8 cellular contexts compared by ENCODE assay signal in the genomic region with DNA sequence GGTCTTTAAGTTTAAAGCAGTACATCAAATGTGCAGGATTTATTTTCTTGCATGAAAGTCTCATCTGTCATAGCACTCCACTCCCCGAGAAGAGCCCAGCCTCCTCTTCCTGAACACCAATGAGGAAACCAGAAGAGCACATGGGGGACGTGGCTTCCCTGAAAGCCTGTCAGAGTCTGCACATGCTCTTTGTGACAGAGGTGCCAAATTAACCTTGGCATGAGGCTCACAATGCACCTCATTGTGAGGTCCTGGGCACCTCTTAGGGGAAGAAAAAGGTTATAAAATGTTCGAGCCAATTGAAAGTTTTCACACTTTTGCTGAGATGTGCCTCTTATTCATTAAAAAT.
DNase-seq lines count a peak whose midpoint lies in the region; ATAC-seq and TF ChIP-seq lines count a peak whose summit lies in the region.

No MANE protein-coding gene starts in this region.

- intact Hi-C loops in A673 (cut with micrococcal nuclease; ENCODE audit: unreplicated experiment): no loop called here

- TF ChIP-seq CTCF in A673 (conservative IDR thresholded peaks at IDR 0.05; ENCODE audit: low read depth, low read length): no peak

- no peaks in the 10 kb centered on the region for H3K36me3 ChIP-seq in A673 (ENCODE audit: insufficient read depth, low read length, poor library complexity, severe bottlenecking)
- no peaks in the 10 kb centered on the region for H3K36me3 ChIP-seq in adipocyte (ENCODE audit: control insufficient read depth, insufficient read depth, low read length, severe bottlenecking)

- peak; percentile 34 for ATAC-seq in GM18498 (IDR thresholded peaks at IDR 0.05; ENCODE audit: unreplicated experiment)
- no peak for ATAC-seq in HG03439 (IDR thresholded peaks at IDR 0.05; ENCODE audit: unreplicated experiment)
- no peak for ATAC-seq in HG03342 (IDR thresholded peaks at IDR 0.05; ENCODE audit: unreplicated experiment)

- H3K4me1 ChIP-seq in A673 (ENCODE audit: insufficient read depth, low read length, poor library complexity, severe bottlenecking) (no peaks in the 10 kb centered on the region), adipocyte (ENCODE audit: control insufficient read depth, insufficient read depth, low read length) (peaks cover 17% of the 10 kb centered on the region)

- H3K9ac ChIP-seq in adipocyte (ENCODE audit: low read length): peak overlapping the region; percentile 73

- POLR2A ChIA-PET in A673 (lab: Charles Lee; ENCODE audit: low non-redundant PET): no interaction called here

- BruUV-seq in A673 (replicated peaks; lab: Mats Ljungman, UMichigan): no TSS peak

- CTCF ChIA-PET in A673 (lab: Charles Lee): no interaction called here

- peak overlapping the region; percentile 11 for H3K4me3 ChIP-seq in A673 (ENCODE audit: low read depth, low read length, poor library complexity, severe bottlenecking)
- H3K4me3 ChIP-seq in adipocyte (ENCODE audit: low read length): peak overlapping the region; percentile 80
- peak overlapping the region; percentile 9 to 47 (median 27) for H3K4me3 ChIP-seq in skin epidermis

- H3K9me3 ChIP-seq in A673 (ENCODE audit: low read depth, low read length, poor library complexity, severe bottlenecking) (no peaks in the 10 kb centered on the region), adipocyte (ENCODE audit: control insufficient read depth, low read length) (no peaks in the 10 kb centered on the region)

- H3K27ac ChIP-seq in A673 (ENCODE audit: low read depth, low read length, poor library complexity, severe bottlenecking): no peak overlapping the region
- H3K27ac ChIP-seq in skin epidermis: peak overlapping the region in 7 of 21 experiments; percentile 4 to 49 (median 27)

- peak; percentile 52 for DNase-seq in A673 (ENCODE audit: low spot score)
- DNase-seq in NCI-H2196 treated with DMSO at 0.1 percent for 48 hours (lab: John Stamatoyannopoulos, UW; ENCODE audit: unreplicated experiment): peak; percentile 8
- DNase-seq in adipocyte (ENCODE audit: low read depth): peak; percentile 79
- peak; percentile 72 for DNase-seq in hepatic stellate cell (ENCODE audit: low spot score)

- H3K27me3 ChIP-seq in A673 (replicated peaks; ENCODE audit: insufficient read depth, low read depth, low read length, poor library complexity) (no peaks in the 10 kb centered on the region), adipocyte (replicated peaks; ENCODE audit: control insufficient read depth, insufficient read depth, low read length) (no peaks in the 10 kb centered on the region)

Comparison
In these comparisons a context has a peak if more than half of its experiments do, and no peak if none do; other contexts are left out.
1. DNase-seq: peak in every context shown above with its lines; median percentile 79 in adipocyte; 72 in hepatic stellate cell; 52 in A673; 8 in NCI-H2196 treated with DMSO at 0.1 percent for 48 hours.
2. H3K4me3 ChIP-seq: peak in every context shown above with its lines; median percentile 80 in adipocyte; 27 in skin epidermis; 11 in A673.